Comparison of ENCODE assay signal across 1 cellular context in genomic region chr10:96261132-96261531, GRCh38.
TF ChIP-seq lines count a peak whose summit lies in the region.

No MANE protein-coding gene starts in this region.

TF ChIP-seq in GM12878, 131 proteins besides CTCF, POLR2A, EP300 and RAD21:
- TF ChIP-seq MAX (IDR thresholded peaks at IDR 0.05; ENCODE audit: low read depth, low read length) (no peak), POU2F2 (IDR thresholded peaks at IDR 0.05; ENCODE audit: borderline replicate concordance, low read depth, low read length) (no peak), SIN3A (IDR thresholded peaks at IDR 0.05; ENCODE audit: low read depth, low read length) (no peak), DPF2 (IDR thresholded peaks at IDR 0.05) (no peak), LARP7 (IDR thresholded peaks at IDR 0.05) (no peak), SMARCA5 (IDR thresholded peaks at IDR 0.05) (no peak), JUNB (IDR thresholded peaks at IDR 0.05) (no peak), BRCA1 (IDR thresholded peaks at IDR 0.05; ENCODE audit: low read depth, low read length) (no peak), SP1 (IDR thresholded peaks at IDR 0.05; ENCODE audit: low read depth, low read length) (no peak), MTA2 (IDR thresholded peaks at IDR 0.05; ENCODE audit: low read depth) (no peak), RBBP5 (conservative IDR thresholded peaks at IDR 0.05) (no peak), NR2F1 (conservative IDR thresholded peaks at IDR 0.05) (no peak), CBX3 (IDR thresholded peaks at IDR 0.05; ENCODE audit: borderline replicate concordance, low read depth) (no peak)
- TF ChIP-seq, protein P1, sequence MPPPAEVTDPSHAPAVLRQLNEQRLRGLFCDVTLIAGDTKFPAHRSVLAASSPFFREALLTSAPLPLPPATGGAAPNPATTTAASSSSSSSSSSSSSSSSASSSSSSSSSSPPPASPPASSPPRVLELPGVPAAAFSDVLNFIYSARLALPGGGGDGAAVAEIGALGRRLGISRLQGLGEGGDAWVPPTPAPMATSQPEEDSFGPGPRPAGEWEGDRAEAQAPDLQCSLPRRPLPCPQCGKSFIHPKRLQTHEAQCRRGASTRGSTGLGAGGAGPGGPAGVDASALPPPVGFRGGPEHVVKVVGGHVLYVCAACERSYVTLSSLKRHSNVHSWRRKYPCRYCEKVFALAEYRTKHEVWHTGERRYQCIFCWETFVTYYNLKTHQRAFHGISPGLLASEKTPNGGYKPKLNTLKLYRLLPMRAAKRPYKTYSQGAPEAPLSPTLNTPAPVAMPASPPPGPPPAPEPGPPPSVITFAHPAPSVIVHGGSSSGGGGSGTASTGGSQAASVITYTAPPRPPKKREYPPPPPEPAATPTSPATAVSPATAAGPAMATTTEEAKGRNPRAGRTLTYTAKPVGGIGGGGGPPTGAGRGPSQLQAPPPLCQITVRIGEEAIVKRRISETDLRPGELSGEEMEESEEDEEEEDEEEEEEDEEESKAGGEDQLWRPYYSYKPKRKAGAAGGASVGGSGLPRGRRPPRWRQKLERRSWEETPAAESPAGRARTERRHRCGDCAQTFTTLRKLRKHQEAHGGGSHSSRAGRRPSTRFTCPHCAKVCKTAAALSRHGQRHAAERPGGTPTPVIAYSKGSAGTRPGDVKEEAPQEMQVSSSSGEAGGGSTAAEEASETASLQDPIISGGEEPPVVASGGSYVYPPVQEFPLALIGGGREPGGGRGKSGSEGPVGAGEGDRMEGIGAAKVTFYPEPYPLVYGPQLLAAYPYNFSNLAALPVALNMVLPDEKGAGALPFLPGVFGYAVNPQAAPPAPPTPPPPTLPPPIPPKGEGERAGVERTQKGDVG (CRISPR knock-in tag; IDR thresholded peaks at IDR 0.05) = no peak
- TF ChIP-seq, protein P2, sequence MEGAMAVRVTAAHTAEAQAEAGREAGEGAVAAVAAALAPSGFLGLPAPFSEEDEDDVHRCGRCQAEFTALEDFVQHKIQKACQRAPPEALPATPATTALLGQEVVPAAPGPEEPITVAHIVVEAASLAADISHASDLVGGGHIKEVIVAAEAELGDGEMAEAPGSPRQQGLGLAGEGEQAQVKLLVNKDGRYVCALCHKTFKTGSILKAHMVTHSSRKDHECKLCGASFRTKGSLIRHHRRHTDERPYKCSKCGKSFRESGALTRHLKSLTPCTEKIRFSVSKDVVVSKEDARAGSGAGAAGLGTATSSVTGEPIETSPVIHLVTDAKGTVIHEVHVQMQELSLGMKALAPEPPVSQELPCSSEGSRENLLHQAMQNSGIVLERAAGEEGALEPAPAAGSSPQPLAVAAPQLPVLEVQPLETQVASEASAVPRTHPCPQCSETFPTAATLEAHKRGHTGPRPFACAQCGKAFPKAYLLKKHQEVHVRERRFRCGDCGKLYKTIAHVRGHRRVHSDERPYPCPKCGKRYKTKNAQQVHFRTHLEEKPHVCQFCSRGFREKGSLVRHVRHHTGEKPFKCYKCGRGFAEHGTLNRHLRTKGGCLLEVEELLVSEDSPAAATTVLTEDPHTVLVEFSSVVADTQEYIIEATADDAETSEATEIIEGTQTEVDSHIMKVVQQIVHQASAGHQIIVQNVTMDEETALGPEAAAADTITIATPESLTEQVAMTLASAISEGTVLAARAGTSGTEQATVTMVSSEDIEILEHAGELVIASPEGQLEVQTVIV (IDR thresholded peaks at IDR 0.05; ENCODE audit: borderline replicate concordance, partially characterized antibody) = no peak
